In the genomic region with DNA sequence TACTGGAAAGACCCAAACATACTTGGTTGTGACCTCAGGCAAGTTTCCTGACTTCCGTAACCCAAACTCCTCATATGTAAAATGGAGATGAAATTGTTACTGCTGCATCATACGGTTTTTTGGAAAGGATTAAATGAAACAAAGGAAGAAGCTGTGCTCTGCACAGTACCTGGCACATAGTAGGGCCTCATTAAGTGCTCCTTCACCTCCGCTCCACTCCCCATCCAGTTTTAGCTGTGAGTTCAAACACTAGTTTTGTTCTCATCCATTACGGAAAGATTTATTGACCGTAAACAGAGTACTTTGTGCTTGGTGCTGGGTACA, we compare ENCODE assay signal across 8 cellular contexts. TPM values are rescaled to one million over a fixed set of nuclear protein-coding genes. Genes with fewer than 3 reads are reported as not detected.
DNase-seq lines count a peak whose midpoint lies in the region; ATAC-seq, FAIRE-seq and TF ChIP-seq lines count a peak whose summit lies in the region.

No MANE protein-coding gene starts in this region.

- TSS peak; percentile 90 for BruUV-seq in K562 (replicated peaks; lab: Mats Ljungman, UMichigan)

- no peak for FAIRE-seq in K562 (lab: Jason Lieb, UNC)

- no peaks in the 10 kb centered on the region for H3K9me3 Mint-ChIP-seq in CD4-positive, CD25-positive, alpha-beta regulatory T cell

- WGBS in K562 (ENCODE audit: insufficient coverage, low coverage, missing lambda C conversion rate) = 5% methylated on average over 5 of the region's 5 CpGs
- WGBS in lower leg skin, 2 donors = 10 to 13% methylated on average over 5 of the region's 5 CpGs

- H3K79me2 ChIP-seq in K562 (ENCODE audit: control insufficient read depth, insufficient read depth, low read length) = peaks cover 55% of the 10 kb centered on the region

- TF ChIP-seq POLR2A in K562 (conservative IDR thresholded peaks at IDR 0.05) = no peak
- TF ChIP-seq POLR2A in lower leg skin (IDR thresholded peaks at IDR 0.05) = no peak
- no peak for TF ChIP-seq POLR2A in uterus (IDR thresholded peaks at IDR 0.05)

- H3K4me1 ChIP-seq in CD4-positive, CD25-positive, alpha-beta regulatory T cell (ENCODE audit: control insufficient read depth, insufficient read depth, low read length, poor library complexity, severe bottlenecking) = peaks cover 33% of the 10 kb centered on the region
- H3K4me1 ChIP-seq in K562 (replicated peaks in 1 of 2; ENCODE audit: control insufficient read depth in 2 of 2, insufficient read depth in 2 of 2, low read length in 2 of 2) (peaks cover 0 to 11% of the 10 kb centered on the region in 2 experiments; a peak in 2 of 5 replicates), uterus (peaks cover 10 to 17% of the 10 kb centered on the region in 2 donors)

- peaks cover 13% of the 10 kb centered on the region for H3K36me3 Mint-ChIP-seq in CD4-positive, CD25-positive, alpha-beta regulatory T cell

- intact Hi-C loops in K562 (cut with micrococcal nuclease) (loop anchor here (2.0 kb wide), 2 partner anchors 83 to 791 kb away; partner anchors contain the start of genes ANXA2 and BNIP2), lower leg skin (cut with DNase I; ENCODE audit: low total_unique reads) (no loop called here), uterus (cut with DNase I; ENCODE audit: low total_unique reads) (no loop called here)

- H3K4me1 Mint-ChIP-seq in CD4-positive, CD25-positive, alpha-beta regulatory T cell = peaks cover 38 to 77% (median 59%) of the 10 kb centered on the region in 4 donors

- H3K4me2 ChIP-seq in K562 (ENCODE audit: insufficient read depth, low read length) = peak overlapping the region; percentile 97

- no peak for TF ChIP-seq EP300 in K562 (IDR thresholded peaks at IDR 0.05; ENCODE audit: low read length)

- H3K4me3 Mint-ChIP-seq in CD4-positive, CD25-positive, alpha-beta regulatory T cell = peak overlapping the region; percentile 96 to 98 (median 98)

- in situ Hi-C loops in K562 (cut with MboI) = no loop called here

- H4K20me1 ChIP-seq in K562 (replicated peaks; ENCODE audit: control insufficient read depth, insufficient read depth, low read length) = no peaks in the 10 kb centered on the region

- H3K27ac Mint-ChIP-seq in CD4-positive, CD25-positive, alpha-beta regulatory T cell = peak overlapping the region; percentile 98 to 100 (median 99)

- no peaks in the 10 kb centered on the region for H3K9me1 ChIP-seq in K562 (ENCODE audit: control insufficient read depth, insufficient read depth, low read length)

- peak overlapping the region; percentile 99 for H3K4me3 ChIP-seq in CD4-positive, CD25-positive, alpha-beta regulatory T cell (ENCODE audit: low read depth, low read length)
- H3K4me3 ChIP-seq in K562 (peak overlapping the region; percentile 80), lower leg skin (ENCODE audit: low read depth, poor library complexity, severe bottlenecking) (peak overlapping the region; percentile 70), uterus (peak overlapping the region; percentile 58 to 67)

- no peak for DNase-seq in CD4-positive, CD25-positive, alpha-beta regulatory T cell
- DNase-seq in K562 (ENCODE audit: extremely low read depth in 1 of 4, low spot score in 3 of 4) (no peak), lower leg skin (ENCODE audit: low spot score in 2 of 2) (no peak), uterus (no peak), NCI-H526 treated with DMSO at 0.1 percent for 48 hours (lab: John Stamatoyannopoulos, UW) (no peak), cerebellar cortex (ENCODE audit: low spot score) (no peak), activated gamma-delta T cell treated with Interleukin-2 at 50 U/mL for 16 hours (no peak)

- peak in 1 of 2 donors; percentile 4 for ATAC-seq in CD4-positive, CD25-positive, alpha-beta regulatory T cell (ENCODE audit: low read depth in 2 of 2)
- peak; percentile 4 for ATAC-seq in HG03103 (IDR thresholded peaks at IDR 0.05; ENCODE audit: low read depth, unreplicated experiment)
- ATAC-seq in K562 = peak; percentile 4; the same call in 2 of the 3 replicates

- no peaks in the 10 kb centered on the region for H3K27me3 ChIP-seq in CD4-positive, CD25-positive, alpha-beta regulatory T cell (ENCODE audit: control insufficient read depth, insufficient read depth, low read length)
- H3K27me3 ChIP-seq in K562 (ENCODE audit: control insufficient read depth in 2 of 2, insufficient read depth in 2 of 2, low read length in 2 of 2) = no peaks in the 10 kb centered on the region
- H3K27me3 ChIP-seq in uterus = no peaks in the 10 kb centered on the region

- H3K27ac ChIP-seq in CD4-positive, CD25-positive, alpha-beta regulatory T cell (ENCODE audit: insufficient read depth, low read length, poor library complexity, severe bottlenecking) = peak overlapping the region; percentile 92
- H3K27ac ChIP-seq in K562 (ENCODE audit: extremely low read depth, low read depth, low read length) (peak overlapping the region; percentile 95), uterus (peak overlapping the region; percentile 82 to 91)

- H3K9ac ChIP-seq in K562 (ENCODE audit: insufficient read depth in 1 of 2, low read depth in 2 of 2, low read length in 2 of 2) = peak overlapping the region; percentile 92 to 97

- H2AFZ ChIP-seq in K562 (ENCODE audit: low read depth, low read length) = peak overlapping the region; percentile 98

- no peak for TF ChIP-seq CTCF in K562 (IDR thresholded peaks at IDR 0.05 in 2 of 3, conservative IDR thresholded peaks at IDR 0.05 in 1 of 3; ENCODE audit: insufficient read depth in 2 of 3, low read depth in 1 of 3, low read length in 3 of 3)
- TF ChIP-seq CTCF in lower leg skin (IDR thresholded peaks at IDR 0.05) = no peak
- no peak for TF ChIP-seq CTCF in uterus (IDR thresholded peaks at IDR 0.05)

- H3K27me3 Mint-ChIP-seq in CD4-positive, CD25-positive, alpha-beta regulatory T cell = no peaks in the 10 kb centered on the region

- no peaks in the 10 kb centered on the region for H3K9me3 ChIP-seq in CD4-positive, CD25-positive, alpha-beta regulatory T cell (ENCODE audit: control insufficient read depth in 2 of 2, low read length in 2 of 2)
- H3K9me3 ChIP-seq in K562 (replicated peaks; ENCODE audit: control insufficient read depth, insufficient read depth, low read depth, low read length) (no peaks in the 10 kb centered on the region), uterus (no peaks in the 10 kb centered on the region)

- peaks cover 8% of the 10 kb centered on the region for H3K36me3 ChIP-seq in CD4-positive, CD25-positive, alpha-beta regulatory T cell (ENCODE audit: control insufficient read depth, insufficient read depth, low read length)
- H3K36me3 ChIP-seq in K562 (ENCODE audit: control insufficient read depth, insufficient read depth, low read length) (peaks cover 26% of the 10 kb centered on the region), uterus (no peaks in the 10 kb centered on the region)

- CTCF ChIA-PET in K562 (lab: Yijun Ruan, JAX; ENCODE audit: low intra/inter-chr PET ratio) = no interaction called here

- no peak for TF ChIP-seq RAD21 in K562 (CRISPR knock-in tag; conservative IDR thresholded peaks at IDR 0.05 in 1 of 2, IDR thresholded peaks at IDR 0.05 in 1 of 2)

- POLR2A ChIA-PET in K562 (lab: Yijun Ruan, JAX) = interaction anchor here (0.9 to 2.1 kb wide), 3 partner anchors 10 to 49 kb away, joined by 3 to 6 read pairs (median 3); no protein-coding TSS in a partner anchor

TF ChIP-seq in K562, 482 proteins besides CTCF, POLR2A, EP300 and RAD21 (continues in another document):
- TF ChIP-seq KDM4B (IDR thresholded peaks at IDR 0.05; ENCODE audit: borderline replicate concordance in 2 of 2, low read depth in 1 of 2) = no peak
- TF ChIP-seq TRIM24 (IDR thresholded peaks at IDR 0.05) = no peak

RNA-seq across cellular contexts. Expression of gene ICE2, which starts 0.4 kb away (rescaled TPM):
- 38.9 TPM for total RNA-seq in CD4-positive, CD25-positive, alpha-beta regulatory T cell
- 10 to 100 TPM; 37.1 to 52.2 (median 49.3) TPM for polyA plus RNA-seq in CD4-positive, CD25-positive, alpha-beta regulatory T cell
- 69.6 and 202 TPM in 2 replicates for total RNA-seq in K562 (2011; cell fraction: chromatin; rRNA removed; ENCODE audit: low replicate concordance)
- total RNA-seq in K562 (2011; cell fraction: nucleolus; rRNA removed) = 35.4 and 55.4 TPM in 2 replicates
- 87.3 and 162 TPM in 2 replicates for total RNA-seq in K562 (2011; cell fraction: nucleoplasm; rRNA removed)
- total RNA-seq in K562 (2014; rRNA removed) = 26.6 and 31.0 TPM in 2 replicates
- total RNA-seq in K562 (2014; rRNA removed; fragmentation: Illumina TruSeq; extraction: Trizol) = 58.1 and 67.9 TPM in 2 replicates
- 51.4 and 59.4 TPM in 2 replicates for total RNA-seq in K562 (2015; rRNA removed; fragmentation: Illumina TruSeq; extraction: Trizol)
- total RNA-seq in K562 (2021) = 63.7 and 69.7 TPM in 2 replicates
- polyA plus RNA-seq in K562 (2011; rRNA removed) = 78.9 and 87.9 TPM in 2 replicates
- polyA plus RNA-seq in K562 (2011; cell fraction: cytosol; rRNA removed) = 32.6 and 41.3 TPM in 2 replicates
- polyA plus RNA-seq in K562 (2011; cell fraction: nucleus; rRNA removed) = 68.8 and 81.9 TPM in 2 replicates
- 36.8 and 38.4 TPM in 2 replicates for polyA plus RNA-seq in K562 (2012)
- polyA plus RNA-seq in K562 (2014; fragmentation: Illumina TruSeq; extraction: Trizol) = 58.7 and 62.6 TPM in 2 replicates
- 10 to 100 TPM; 21.8 to 31.7 TPM for polyA plus RNA-seq in K562 (2014; fragmentation: Nextera tagmentation; extraction: Ambion mirVana)
- polyA plus RNA-seq in K562 (2014; rRNA removed) = 37.9 and 42.0 TPM in 2 replicates
- polyA minus RNA-seq in K562 (2011; rRNA and poly(A)+ RNA removed) = 88.3 and 107 TPM in 2 replicates
- polyA minus RNA-seq in K562 (2011; cell fraction: cytosol; rRNA and poly(A)+ RNA removed) = 41.0 and 42.8 TPM in 2 replicates
- polyA minus RNA-seq in K562 (2011; cell fraction: nucleus; rRNA and poly(A)+ RNA removed) = 73.4 and 123 TPM in 2 replicates
- 10 to 100 TPM; 14.4 to 21.2 (median 17.5) TPM for total RNA-seq in lower leg skin
- total RNA-seq in uterus = 10 to 100 TPM; 18.2 to 89.9 (median 43.7) TPM
